21 cellular contexts compared by ENCODE assay signal in genomic region chr19:48484931-48485612, GRCh38. TPM values are rescaled to one million over a fixed set of nuclear protein-coding genes. Genes with fewer than 3 reads are reported as not detected.
DNase-seq lines count a peak whose midpoint lies in the region; TF ChIP-seq lines count a peak whose summit lies in the region.
"Had no signal": no experiment of that assay in that cellular context is flagged by ENCODE, and none has a peak within 500 bp of the region (broad histone marks: within the 10 kb centered on the region; RNA-seq: fewer than 3 reads in every experiment).

No MANE protein-coding gene starts in this region.

- peak overlapping the region; percentile 62 for H3K27ac Mint-ChIP-seq in glutamatergic neuron (ENCODE audit: unreplicated experiment)
- H3K27ac Mint-ChIP-seq: CD14-positive monocyte had no signal

- H3K4me1 ChIP-seq in BE2C: peaks cover 7% of the 10 kb centered on the region
- H3K4me1 ChIP-seq: HAP-1 had no signal

- H3K36me3 ChIP-seq in BE2C: no peaks in the 10 kb centered on the region

- H3K27ac ChIP-seq in 22Rv1: peak overlapping the region; percentile 44; the same call in 1 of the 2 replicates
- H3K27ac ChIP-seq: SJSA1 had no signal

- H3K4me3 ChIP-seq in BE2C (ENCODE audit: low read depth, low read length): no peak overlapping the region
- H3K4me3 ChIP-seq: HAP-1, SJSA1 had no signal

- no peak overlapping the region for H3K4me3 Mint-ChIP-seq in glutamatergic neuron (ENCODE audit: unreplicated experiment)

- peak; percentile 28 for DNase-seq in BE2C
- DNase-seq in NCI-H69 (lab: John Stamatoyannopoulos, UW): peak; percentile 27
- DNase-seq in glutamatergic neuron: peak; percentile 68
- no peak for DNase-seq in AG20443 (ENCODE audit: low spot score)
- DNase-seq in activated T-cell treated with anti-CD3 and anti-CD28 coated beads, Interleukin-2, amount 50 U/mL, for 48 hours: no peak
- DNase-seq in amniotic stem cell (lab: John Stamatoyannopoulos, UW): no peak
- DNase-seq in H4 (ENCODE audit: low spot score): no peak
- DNase-seq: ACHN; DMS79; KBM-7; NCI-H1092 treated with DMSO at 0.1 percent for 48 hours; NCI-H1436 treated with DMSO at 0.1 percent for 48 hours; NCI-H2029; NCI-H446 treated with DMSO at 0.1 percent for 48 hours; NCI-H526 treated with DMSO at 0.1 percent for 48 hours; NK-92 treated with Interleukin-12 subunit alpha and Interleukin-12 subunit beta, amount 100 ng/mL, for 24 hours; T-helper 1 cell had no signal

- H3K9me3 ChIP-seq in BE2C: no peaks in the 10 kb centered on the region
- H3K9me3 ChIP-seq: HAP-1, SJSA1 had no signal

- H3K36me3 Mint-ChIP-seq in glutamatergic neuron (ENCODE audit: unreplicated experiment): peaks cover 6% of the 10 kb centered on the region
- H3K36me3 Mint-ChIP-seq: CD14-positive monocyte had no signal

- TF ChIP-seq CTCF in 22Rv1 (IDR thresholded peaks at IDR 0.05) (no peak), BE2C (IDR thresholded peaks at IDR 0.05; ENCODE audit: low read depth, low read length) (no peak), glutamatergic neuron (IDR thresholded peaks at IDR 0.05; ENCODE audit: partially characterized antibody, unreplicated experiment) (no peak)

- H3K27me3 ChIP-seq in BE2C: peaks cover 4% of the 10 kb centered on the region; the same call in 1 of the 2 replicates

- H3K4me1 Mint-ChIP-seq in glutamatergic neuron (ENCODE audit: low read depth, unreplicated experiment): peaks cover 23% of the 10 kb centered on the region

- peaks cover 30% of the 10 kb centered on the region for H3K9me3 Mint-ChIP-seq in glutamatergic neuron (ENCODE audit: unreplicated experiment)

- peaks cover 24% of the 10 kb centered on the region for H3K27me3 Mint-ChIP-seq in glutamatergic neuron (ENCODE audit: unreplicated experiment)

RNA-seq across cellular contexts. Expression of gene CYTH2, which starts 15.9 kb away (rescaled TPM):
- 97.8 TPM for polyA plus RNA-seq in BE2C (2012; ENCODE audit: insufficient read depth, insufficient read length, low read depth)
- 233 TPM for total RNA-seq in glutamatergic neuron (ENCODE audit: unreplicated experiment)
- total RNA-seq in H4 (2014; rRNA removed; shearing (Covaris generic)): 44.1 and 47.8 TPM in 2 replicates

RNA-seq across cellular contexts. Expression of gene LMTK3, which starts 26.6 kb away (rescaled TPM):
- 6.4 TPM for polyA plus RNA-seq in BE2C (2012; ENCODE audit: insufficient read depth, insufficient read length, low read depth)
- total RNA-seq in glutamatergic neuron (ENCODE audit: unreplicated experiment): 36.3 TPM
- 0.43 TPM in 1 of 2 replicates, not detected in the other for total RNA-seq in H4 (2014; rRNA removed; shearing (Covaris generic))
- total RNA-seq: SJSA1 had no signal
- polyA plus RNA-seq: CD14-positive monocyte had no signal

RNA-seq across cellular contexts. Expression of gene KCNJ14, which starts 29.7 kb away (rescaled TPM):
- 4.9 TPM for polyA plus RNA-seq in BE2C (2012; ENCODE audit: insufficient read depth, insufficient read length, low read depth)
- total RNA-seq in glutamatergic neuron (ENCODE audit: unreplicated experiment): 1.0 TPM
- total RNA-seq in H4 (2014; rRNA removed; shearing (Covaris generic)): 0.23 and 0.41 TPM in 2 replicates

RNA-seq across cellular contexts. Expression of gene GRWD1, which starts 39.3 kb away (rescaled TPM):
- polyA plus RNA-seq in BE2C (2012; ENCODE audit: insufficient read depth, insufficient read length, low read depth): 82.6 TPM
- 25.0 TPM for total RNA-seq in glutamatergic neuron (ENCODE audit: unreplicated experiment)
- 54.8 and 65.5 TPM in 2 replicates for total RNA-seq in H4 (2014; rRNA removed; shearing (Covaris generic))

Comparison
In these comparisons a context has a peak if more than half of its experiments do, and no peak if none do; other contexts are left out.
1. DNase-seq: peak in BE2C (single experiment), NCI-H69 (single experiment) and glutamatergic neuron (single experiment); none in AG20443 (single experiment), activated T-cell treated with anti-CD3 and anti-CD28 coated beads, Interleukin-2, amount 50 U/mL, for 48 hours (0 of 2), amniotic stem cell (single experiment) and H4 (single experiment).
2. RNA of gene LMTK3, which starts 26.6 kb away (total RNA-seq): 36.3 TPM in glutamatergic neuron (single experiment); 0.43 TPM in H4; every median in the first group is over 10 times any median in the second.